In genomic region chr2:14544247-14544646, GRCh38 we compare ENCODE assay signal across 22 cellular contexts.
"Had no signal": no experiment of that assay in that cellular context is flagged by ENCODE, and none has a peak within 500 bp of the region (broad histone marks: within the 10 kb centered on the region; RNA-seq: fewer than 3 reads in every experiment).

No MANE protein-coding gene starts in this region.

- H3K9me3 ChIP-seq: ovary, suprapubic skin, thyroid gland, upper lobe of left lung, uterus had no signal

- H3K27me3 ChIP-seq: dorsolateral prefrontal cortex, heart left ventricle, neural progenitor cell, ovary, suprapubic skin, thyroid gland, upper lobe of left lung, uterus had no signal

- H3K36me3 ChIP-seq: heart left ventricle, neural progenitor cell, ovary, suprapubic skin, thyroid gland, upper lobe of left lung, uterus had no signal

- H3K4me1 ChIP-seq: heart left ventricle, suprapubic skin, thyroid gland, upper lobe of left lung, uterus had no signal

- DNase-seq: dorsolateral prefrontal cortex; effector CD8-positive, alpha-beta T cell; heart left ventricle; hippocampal formation; left colon; left ventricle myocardium superior; mesenchymal stem cell; midbrain; nucleus accumbens; ovary; right cardiac atrium; small intestine; stimulated activated CD4-positive, alpha-beta T cell treated with anti-CD3 and anti-CD28 coated beads, Interleukin-12 subunit alpha, Interleukin-12 subunit beta, amount 100 ng/mL, for 4 hours; stimulated activated CD4-positive, alpha-beta T cell treated with anti-CD3 and anti-CD28 coated beads, Interleukin-2, amount 100 ng/mL, for 48 hours; stimulated activated naive CD4-positive, alpha-beta T cell treated with Interleukin-2 at 50 U/mL for 16 hours; thyroid gland; upper lobe of left lung; uterus had no signal

- H3K4me3 ChIP-seq: dorsolateral prefrontal cortex, heart left ventricle, lung, neural progenitor cell, ovary, suprapubic skin, thyroid gland, upper lobe of left lung, uterus had no signal

- ATAC-seq: heart left ventricle; left colon; left ventricle myocardium superior; natural killer cell treated with Interleukin-12 subunit alpha and Interleukin-12 subunit beta and Interleukin-15 and Interleukin-18, amount 100 ng/mL, for 72 hours; right cardiac atrium had no signal

- H3K27ac ChIP-seq: dorsolateral prefrontal cortex, heart left ventricle, neural progenitor cell, ovary, suprapubic skin, thyroid gland, upper lobe of left lung, uterus had no signal
